Comparison of ENCODE assay signal across 8 cellular contexts in genomic region chr1:2199042-2199810, GRCh38. TPM values are rescaled to one million over a fixed set of nuclear protein-coding genes. Genes with fewer than 3 reads are reported as not detected.
DNase-seq lines count a peak whose midpoint lies in the region; ATAC-seq, FAIRE-seq and TF ChIP-seq lines count a peak whose summit lies in the region.

No MANE protein-coding gene starts in this region.

- H3K9me2 ChIP-seq in MM.1S (replicated peaks; ENCODE audit: insufficient read depth, low read length): no peaks in the 10 kb centered on the region

- peak overlapping the region; percentile 78 for H3K4me3 Mint-ChIP-seq in central memory CD8-positive, alpha-beta T cell

- no peaks in the 10 kb centered on the region for H3K9me1 ChIP-seq in keratinocyte (ENCODE audit: control insufficient read depth, extremely low read depth, insufficient read depth, low read length)

- H3K4me2 ChIP-seq in MM.1S (ENCODE audit: low read depth, low read length) (peak overlapping the region; percentile 69), keratinocyte (ENCODE audit: control insufficient read depth, extremely low read depth, insufficient read depth, low read depth, low read length) (peak overlapping the region; percentile 88)

- TF ChIP-seq CTCF in MM.1S (IDR thresholded peaks at IDR 0.05; ENCODE audit: low read length): no peak
- TF ChIP-seq CTCF in keratinocyte (optimal IDR thresholded peaks at IDR 0.05 in 1 of 3, IDR thresholded peaks at IDR 0.05 in 1 of 3, conservative IDR thresholded peaks at IDR 0.05 in 1 of 3; ENCODE audit: extremely low read depth in 1 of 3, insufficient read depth in 2 of 3, low read length in 3 of 3): no peak

- H3K9me3 ChIP-seq in MM.1S (replicated peaks; ENCODE audit: insufficient read depth, low read length) (no peaks in the 10 kb centered on the region), keratinocyte (ENCODE audit: control insufficient read depth, low read depth, low read length) (no peaks in the 10 kb centered on the region)

- H2AFZ ChIP-seq in MM.1S (ENCODE audit: low read length) (peak overlapping the region; percentile 50), keratinocyte (ENCODE audit: control insufficient read depth, low read length) (peak overlapping the region; percentile 96)

- H3K36me3 ChIP-seq in MM.1S (replicated peaks; ENCODE audit: insufficient read depth, low read length): no peaks in the 10 kb centered on the region
- no peaks in the 10 kb centered on the region for H3K36me3 ChIP-seq in keratinocyte (ENCODE audit: control insufficient read depth in 2 of 2, extremely low read depth in 1 of 2, insufficient read depth in 2 of 2, low read length in 2 of 2)

- dilution Hi-C loops in keratinocyte (cut with MboI; ENCODE audit: extremely low pct_ligation_motif_present, low sequenced_read_pairs): loop anchor here (10.0 kb wide), 1 partner anchor 76 kb away; no protein-coding TSS in a partner anchor

- FAIRE-seq in keratinocyte (lab: Jason Lieb, UNC): peak; percentile 46

- peaks cover under 1% of the 10 kb centered on the region; the same call in 1 of the 2 replicates for H3K4me1 ChIP-seq in MM.1S (ENCODE audit: low read length)
- H3K4me1 ChIP-seq in keratinocyte (ENCODE audit: control insufficient read depth, extremely low read depth, insufficient read depth, low read length): peaks cover 2% of the 10 kb centered on the region

- H3K79me2 ChIP-seq in MM.1S (ENCODE audit: low read length) (no peaks in the 10 kb centered on the region), keratinocyte (ENCODE audit: control insufficient read depth, insufficient read depth, low read length) (no peaks in the 10 kb centered on the region)

- H3K27me3 Mint-ChIP-seq in central memory CD8-positive, alpha-beta T cell: no peaks in the 10 kb centered on the region

- H3K9ac ChIP-seq in MM.1S (ENCODE audit: low read length) (peak overlapping the region; percentile 2; the same call in 1 of the 2 replicates), keratinocyte (ENCODE audit: control insufficient read depth, extremely low read depth, insufficient read depth, low read length) (peak overlapping the region; percentile 78)

- peak overlapping the region; percentile 40; the same call in 1 of the 2 replicates for H3K4me3 ChIP-seq in MM.1S (ENCODE audit: low read length)
- peak overlapping the region; percentile 40 to 86 (median 85) for H3K4me3 ChIP-seq in keratinocyte (ENCODE audit: control insufficient read depth in 2 of 3, extremely low read depth in 1 of 3, insufficient read depth in 2 of 3, low read depth in 1 of 3, low read length in 3 of 3)

- DNase-seq in MM.1S (peak; percentile 15), keratinocyte (ENCODE audit: low read depth, low spot score) (no peak)
- peak; percentile 64 for DNase-seq in activated CD4-positive, alpha-beta T cell treated with anti-CD3 and anti-CD28 coated beads for 1 hour
- DNase-seq in central memory CD8-positive, alpha-beta T cell (ENCODE audit: low spot score in 2 of 2): peak; percentile 57 to 79
- DNase-seq in stimulated activated CD4-positive, alpha-beta T cell treated with anti-CD3 and anti-CD28 coated beads, Interleukin-15, amount 100 ng/mL, for 1 hour (ENCODE audit: low read depth in 1 of 2, low spot score in 1 of 2): peak; percentile 61 to 65

- peak; percentile 77 for ATAC-seq in central memory CD8-positive, alpha-beta T cell (replicated peaks; ENCODE audit: extremely low read depth, poor library complexity, severe bottlenecking)
- ATAC-seq in HG03442 (IDR thresholded peaks at IDR 0.05; ENCODE audit: unreplicated experiment) (no peak), GM21737 (IDR thresholded peaks at IDR 0.05; ENCODE audit: unreplicated experiment) (no peak)

- no peaks in the 10 kb centered on the region for H3K9me3 Mint-ChIP-seq in central memory CD8-positive, alpha-beta T cell

- H3K4me1 Mint-ChIP-seq in central memory CD8-positive, alpha-beta T cell: peaks cover 17% of the 10 kb centered on the region

- 0 out of 2 replicates have a peak, but pooled peaks cover 3% of the 10 kb centered on the region for H3F3A ChIP-seq in MM.1S (ENCODE audit: insufficient read depth, low read length)

- H3K27ac ChIP-seq in MM.1S (ENCODE audit: low read length) (no peak overlapping the region), keratinocyte (ENCODE audit: control insufficient read depth, insufficient read depth, low read length) (peak overlapping the region; percentile 36)

- in situ Hi-C loops in GM18951 (cut with MboI; ENCODE audit: low sequenced_read_pairs, unreplicated experiment): loop anchor here (25.0 kb wide), 2 partner anchors 363 to 588 kb away; partner anchors contain the start of gene TNFRSF14

- H3K36me3 Mint-ChIP-seq in central memory CD8-positive, alpha-beta T cell (ENCODE audit: insufficient read depth): peaks cover 8% of the 10 kb centered on the region

- H4K20me1 ChIP-seq in MM.1S (ENCODE audit: insufficient read depth, low read length): no peaks in the 10 kb centered on the region
- H4K20me1 ChIP-seq in keratinocyte (ENCODE audit: control insufficient read depth, extremely low read depth, insufficient read depth, low read length): no peaks in the 10 kb centered on the region

- peak; percentile 73 for TF ChIP-seq POLR2A in GM18951 (IDR thresholded peaks at IDR 0.05; ENCODE audit: extremely low read depth, insufficient read depth, insufficient read length)

- H3K27me3 ChIP-seq in MM.1S (replicated peaks; ENCODE audit: insufficient read depth, low read length) (peaks cover 36% of the 10 kb centered on the region), keratinocyte (ENCODE audit: control insufficient read depth, extremely low read depth, insufficient read depth, low read length) (no peaks in the 10 kb centered on the region)

- peak overlapping the region; percentile 90 for H3K27ac Mint-ChIP-seq in central memory CD8-positive, alpha-beta T cell (ENCODE audit: low read depth)

RNA-seq across cellular contexts. Expression of gene FAAP20, which starts 4.7 kb away (rescaled TPM):
- 7.3 to 13.7 TPM (median 8.9 TPM) in 3 replicates for polyA plus RNA-seq in keratinocyte
- polyA plus RNA-seq in keratinocyte (2011; ENCODE audit: low read depth): 4.0 TPM
- 5.3 and 17.8 TPM in 2 replicates for polyA plus RNA-seq in keratinocyte (2011; cell fraction: cytosol; rRNA removed)
- polyA plus RNA-seq in keratinocyte (2011; cell fraction: nucleus; rRNA removed): 8.9 and 13.7 TPM in 2 replicates
- 17.9 and 25.7 TPM in 2 replicates for polyA plus RNA-seq in keratinocyte (2012; ENCODE audit: low replicate concordance)
- polyA minus RNA-seq in keratinocyte: 2.7 to 3.6 TPM (median 3.0 TPM) in 3 replicates
- 10.6 TPM for polyA minus RNA-seq in keratinocyte (2011; cell fraction: cytosol; rRNA and poly(A)+ RNA removed)
- polyA minus RNA-seq in keratinocyte (2011; cell fraction: nucleus; rRNA and poly(A)+ RNA removed): 3.6 and 4.6 TPM in 2 replicates

RNA-seq across cellular contexts. Expression of gene SKI, which starts 28.9 kb away (rescaled TPM):
- polyA plus RNA-seq in keratinocyte: 3.8 to 10.1 TPM (median 4.8 TPM) in 3 replicates
- polyA plus RNA-seq in keratinocyte (2011; ENCODE audit: low read depth): 3.4 TPM
- 6.8 and 10.6 TPM in 2 replicates for polyA plus RNA-seq in keratinocyte (2011; cell fraction: cytosol; rRNA removed)
- polyA plus RNA-seq in keratinocyte (2011; cell fraction: nucleus; rRNA removed): 18.4 and 21.5 TPM in 2 replicates
- polyA plus RNA-seq in keratinocyte (2012; ENCODE audit: low replicate concordance): 12.2 and 22.1 TPM in 2 replicates
- polyA minus RNA-seq in keratinocyte: 4.8 to 19.5 TPM (median 6.1 TPM) in 3 replicates
- 25.5 TPM for polyA minus RNA-seq in keratinocyte (2011; cell fraction: cytosol; rRNA and poly(A)+ RNA removed)
- polyA minus RNA-seq in keratinocyte (2011; cell fraction: nucleus; rRNA and poly(A)+ RNA removed): 15.9 and 20.3 TPM in 2 replicates
